Comparison of ENCODE assay signal across 8 cellular contexts in the genomic region with DNA sequence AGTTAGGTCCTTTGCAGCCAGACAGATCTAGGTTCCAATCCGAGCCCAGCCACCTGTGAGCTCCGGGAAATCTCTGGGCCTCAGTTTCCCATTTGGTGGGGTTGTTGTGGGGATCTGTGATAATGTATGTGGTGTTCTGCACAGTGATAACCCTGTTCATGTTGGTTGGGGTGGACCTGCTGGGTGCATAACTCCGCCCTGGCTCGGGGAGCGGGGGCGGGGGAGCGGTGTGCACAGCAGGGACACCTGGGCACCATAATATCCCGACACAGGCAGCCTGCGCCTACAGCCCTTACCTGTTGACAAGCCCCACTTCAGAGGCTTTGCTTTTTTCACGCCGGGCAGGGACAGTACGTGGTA. TPM values are rescaled to one million over a fixed set of nuclear protein-coding genes. Genes with fewer than 3 reads are reported as not detected.
A peak's percentile ranks its signal among the peaks of the same experiment; 100 is the strongest.
DNase-seq lines count a peak whose midpoint lies in the region; ATAC-seq and TF ChIP-seq lines count a peak whose summit lies in the region.

No MANE protein-coding gene starts in this region.

- DNase-seq in DMS53 (lab: John Stamatoyannopoulos, UW) (peak; percentile 86), NCI-H1105 treated with DMSO at 0.1 percent for 48 hours (lab: John Stamatoyannopoulos, UW) (peak; percentile 62), neural crest cell (ENCODE audit: low read depth, low spot score) (no peak), NCI-H1694 (lab: John Stamatoyannopoulos, UW) (no peak), foreskin melanocyte (no peak), prostate gland (ENCODE audit: low spot score) (no peak)
- no peak for DNase-seq in effector memory CD8-positive, alpha-beta T cell

- H3K27me3 Mint-ChIP-seq in effector memory CD8-positive, alpha-beta T cell = peaks cover 58 to 87% of the 10 kb centered on the region in 2 donors
- peaks cover 38% of the 10 kb centered on the region for H3K27me3 Mint-ChIP-seq in neural crest cell (ENCODE audit: low read depth)

- H3K4me1 Mint-ChIP-seq in effector memory CD8-positive, alpha-beta T cell (ENCODE audit: low read depth in 2 of 2) = peaks cover 4 to 6% of the 10 kb centered on the region in 2 donors
- peaks cover 16% of the 10 kb centered on the region for H3K4me1 Mint-ChIP-seq in neural crest cell

- peak overlapping the region; percentile 46 to 54 for H3K4me3 Mint-ChIP-seq in effector memory CD8-positive, alpha-beta T cell
- H3K4me3 Mint-ChIP-seq in neural crest cell = peak overlapping the region; percentile 66

- 45% methylated on average over 12 of the region's 12 CpGs for WGBS in prostate gland

- TF ChIP-seq CTCF in neural crest cell (conservative IDR thresholded peaks at IDR 0.05) = no peak
- TF ChIP-seq CTCF in prostate gland (IDR thresholded peaks at IDR 0.05) = no peak

- TF ChIP-seq POLR2A in prostate gland (IDR thresholded peaks at IDR 0.05) = no peak

- no peaks in the 10 kb centered on the region for H3K9me3 ChIP-seq in prostate gland

- no peak for ATAC-seq in effector memory CD8-positive, alpha-beta T cell (replicated peaks)
- no peak for ATAC-seq in HG02884 (IDR thresholded peaks at IDR 0.05; ENCODE audit: unreplicated experiment)

- no peak overlapping the region for H3K27ac ChIP-seq in prostate gland

- no peaks in the 10 kb centered on the region for H3K4me1 ChIP-seq in prostate gland (replicated peaks)

- no peaks in the 10 kb centered on the region for H3K9me3 Mint-ChIP-seq in effector memory CD8-positive, alpha-beta T cell
- H3K9me3 Mint-ChIP-seq in neural crest cell = no peaks in the 10 kb centered on the region

- intact Hi-C loops in prostate gland (cut with DNase I) = loop anchor here (5.0 kb wide), 1 partner anchor 42 kb away; no protein-coding TSS in a partner anchor

- no peaks in the 10 kb centered on the region for H3K27me3 ChIP-seq in prostate gland (replicated peaks; ENCODE audit: insufficient read depth)

- peak overlapping the region in 1 of 2 donors; percentile 35 for H3K4me3 ChIP-seq in prostate gland

- H3K36me3 Mint-ChIP-seq in effector memory CD8-positive, alpha-beta T cell (ENCODE audit: insufficient read depth) = no peaks in the 10 kb centered on the region
- H3K36me3 Mint-ChIP-seq in neural crest cell (ENCODE audit: low read depth) = no peaks in the 10 kb centered on the region

- no peak overlapping the region for H3K27ac Mint-ChIP-seq in effector memory CD8-positive, alpha-beta T cell
- H3K27ac Mint-ChIP-seq in neural crest cell (ENCODE audit: unreplicated experiment) = no peak overlapping the region

- H3K36me3 ChIP-seq in prostate gland = no peaks in the 10 kb centered on the region

RNA-seq across cellular contexts. Expression of gene ACOT11, which starts 48.0 kb away (rescaled TPM):
- 2.7 and 3.1 TPM in 2 replicates for total RNA-seq in neural crest cell
- total RNA-seq in prostate gland = 10 to 100 TPM in 1 of 2 donors, 1 to 10 TPM in 1; 6.7 to 18.6 TPM

Comparison
In these comparisons a context has a peak if more than half of its experiments do, and no peak if none do; other contexts are left out.
1. DNase-seq: peak in DMS53 (single experiment) and NCI-H1105 treated with DMSO at 0.1 percent for 48 hours (single experiment); none in effector memory CD8-positive, alpha-beta T cell (0 of 3), neural crest cell (single experiment), NCI-H1694 (single experiment), foreskin melanocyte (single experiment) and prostate gland (single experiment).